ENCODE assay signal across 8 cellular contexts in genomic region chr3:49133226-49133951, GRCh38. TPM values are rescaled to one million over a fixed set of nuclear protein-coding genes. Genes with fewer than 3 reads are reported as not detected.
DNase-seq lines count a peak whose midpoint lies in the region; ATAC-seq and TF ChIP-seq lines count a peak whose summit lies in the region.

No MANE protein-coding gene starts in this region.

- H3K27ac Mint-ChIP-seq in natural killer cell treated with Interleukin-12 subunit alpha and Interleukin-12 subunit beta and Interleukin-15 and Interleukin-18, amount 100 ng/mL, for 72 hours = no peak overlapping the region
- H3K27ac Mint-ChIP-seq in natural killer cell = no peak overlapping the region

- no peak for DNase-seq in natural killer cell treated with Interleukin-12 subunit alpha and Interleukin-12 subunit beta and Interleukin-15 and Interleukin-18, amount 100 ng/mL, for 72 hours (ENCODE audit: low spot score)
- no peak for DNase-seq in natural killer cell
- DNase-seq in OCI-M1 (lab: John Stamatoyannopoulos, UW) = peak; percentile 49
- peak; percentile 82 to 86 (median 85) for DNase-seq in right lobe of liver
- peak; percentile 82 for DNase-seq in superior temporal gyrus (ENCODE audit: extremely low spot score)
- no peak for DNase-seq in activated effector memory CD4-positive, alpha-beta T cell treated with anti-CD3 and anti-CD28 coated beads, Interleukin-2, amount 50 U/mL, for 16 hours
- no peak for DNase-seq in effector CD4-positive, alpha-beta T cell

- H3K36me3 Mint-ChIP-seq in natural killer cell treated with Interleukin-12 subunit alpha and Interleukin-12 subunit beta and Interleukin-15 and Interleukin-18, amount 100 ng/mL, for 72 hours = no peaks in the 10 kb centered on the region
- H3K36me3 Mint-ChIP-seq in natural killer cell = no peaks in the 10 kb centered on the region

- ATAC-seq in natural killer cell treated with Interleukin-12 subunit alpha and Interleukin-12 subunit beta and Interleukin-15 and Interleukin-18, amount 100 ng/mL, for 72 hours = no peak
- ATAC-seq in natural killer cell (no peak), right lobe of liver (peak; percentile 78 to 86 (median 83))

- intact Hi-C loops in natural killer cell (cut with micrococcal nuclease) (no loop called here), right lobe of liver (cut with DNase I) (no loop called here)

- peaks cover 0 to 10% of the 10 kb centered on the region in 2 donors for H3K27me3 Mint-ChIP-seq in natural killer cell treated with Interleukin-12 subunit alpha and Interleukin-12 subunit beta and Interleukin-15 and Interleukin-18, amount 100 ng/mL, for 72 hours
- peaks cover 6 to 20% of the 10 kb centered on the region in 2 donors for H3K27me3 Mint-ChIP-seq in natural killer cell (ENCODE audit: low read depth in 2 of 2)

- peak overlapping the region; percentile 20 for H3K4me3 Mint-ChIP-seq in natural killer cell treated with Interleukin-12 subunit alpha and Interleukin-12 subunit beta and Interleukin-15 and Interleukin-18, amount 100 ng/mL, for 72 hours
- no peak overlapping the region for H3K4me3 Mint-ChIP-seq in natural killer cell

- no peak for TF ChIP-seq POLR2A in right lobe of liver (IDR thresholded peaks at IDR 0.05)

- H3K27ac ChIP-seq in ectodermal cell (ENCODE audit: insufficient read depth, low read depth, low read length, poor library complexity, severe bottlenecking) (no peak overlapping the region), right lobe of liver (peak overlapping the region; percentile 56 to 76 (median 65))

- H3K9me3 ChIP-seq in ectodermal cell (ENCODE audit: control insufficient read depth, low read length) (no peaks in the 10 kb centered on the region), right lobe of liver (no peaks in the 10 kb centered on the region)

- H3K27me3 ChIP-seq in ectodermal cell (ENCODE audit: control insufficient read depth, insufficient read depth, low read length, poor library complexity, severe bottlenecking) (no peaks in the 10 kb centered on the region), right lobe of liver (no peaks in the 10 kb centered on the region)

- H3K4me1 ChIP-seq in ectodermal cell (ENCODE audit: control insufficient read depth, insufficient read depth, low read length) (peaks cover 4% of the 10 kb centered on the region), right lobe of liver (peaks cover 0 to 33% (median 12%) of the 10 kb centered on the region in 4 donors)

- no peaks in the 10 kb centered on the region for H3K4me1 Mint-ChIP-seq in natural killer cell treated with Interleukin-12 subunit alpha and Interleukin-12 subunit beta and Interleukin-15 and Interleukin-18, amount 100 ng/mL, for 72 hours (ENCODE audit: low read depth in 2 of 2)
- peaks cover 0 to 5% of the 10 kb centered on the region in 2 donors for H3K4me1 Mint-ChIP-seq in natural killer cell

- TF ChIP-seq CTCF in natural killer cell (IDR thresholded peaks at IDR 0.05) (no peak), right lobe of liver (IDR thresholded peaks at IDR 0.05) (no peak)

- WGBS in ectodermal cell, 2 experiments = 1% methylated on average over 30 of the region's 30 CpGs
- WGBS in right lobe of liver (ENCODE audit: insufficient coverage, low coverage, low lambda C conversion rate, missing lambda C conversion rate) = 3% methylated on average over 23 of the region's 30 CpGs

- peak overlapping the region; percentile 64 for H3K4me3 ChIP-seq in ectodermal cell (ENCODE audit: insufficient read depth, low read depth, low read length)
- H3K4me3 ChIP-seq in right lobe of liver = peak overlapping the region; percentile 68 to 73 (median 73)

- H3K9me3 Mint-ChIP-seq in natural killer cell treated with Interleukin-12 subunit alpha and Interleukin-12 subunit beta and Interleukin-15 and Interleukin-18, amount 100 ng/mL, for 72 hours = no peaks in the 10 kb centered on the region
- H3K9me3 Mint-ChIP-seq in natural killer cell = no peaks in the 10 kb centered on the region

- no peaks in the 10 kb centered on the region for H3K36me3 ChIP-seq in ectodermal cell (ENCODE audit: control insufficient read depth, insufficient read depth, low read length)
- H3K36me3 ChIP-seq in right lobe of liver = no peaks in the 10 kb centered on the region

RNA-seq across cellular contexts. Expression of gene LAMB2, which starts 0.5 kb away (rescaled TPM):
- total RNA-seq in natural killer cell treated with Interleukin-12 subunit alpha and Interleukin-12 subunit beta and Interleukin-15 and Interleukin-18, amount 100 ng/mL, for 72 hours = not detected
- 1 to 10 TPM in 2 of 3 donors, under 1 TPM in 1; 0.75 to 1.7 (median 1.2) TPM for total RNA-seq in natural killer cell
- 163 TPM for polyA plus RNA-seq in ectodermal cell (2013, experiment 1 of 4)
- 198 TPM for polyA plus RNA-seq in ectodermal cell (2013, experiment 2 of 4)
- polyA plus RNA-seq in ectodermal cell (2013, experiment 3 of 4) = 153 TPM
- polyA plus RNA-seq in ectodermal cell (2013, experiment 4 of 4) = 201 TPM
- total RNA-seq in right lobe of liver = 100 to 1,000 TPM; 129 to 192 (median 163) TPM

RNA-seq across cellular contexts. Expression of gene USP19, which starts 12.8 kb away (rescaled TPM):
- total RNA-seq in natural killer cell treated with Interleukin-12 subunit alpha and Interleukin-12 subunit beta and Interleukin-15 and Interleukin-18, amount 100 ng/mL, for 72 hours = 10 to 100 TPM; 54.4 to 65.0 TPM
- 10 to 100 TPM; 68.6 to 71.5 (median 68.6) TPM for total RNA-seq in natural killer cell
- 43.7 TPM for polyA plus RNA-seq in ectodermal cell (2013, experiment 1 of 4)
- polyA plus RNA-seq in ectodermal cell (2013, experiment 2 of 4) = 51.0 TPM
- 37.4 TPM for polyA plus RNA-seq in ectodermal cell (2013, experiment 3 of 4)
- 44.2 TPM for polyA plus RNA-seq in ectodermal cell (2013, experiment 4 of 4)
- 10 to 100 TPM; 28.0 to 39.0 (median 34.1) TPM for total RNA-seq in right lobe of liver

RNA-seq across cellular contexts. Expression of gene QARS1, which starts 28.8 kb away (rescaled TPM):
- 100 to 1,000 TPM; 207 to 261 TPM for total RNA-seq in natural killer cell treated with Interleukin-12 subunit alpha and Interleukin-12 subunit beta and Interleukin-15 and Interleukin-18, amount 100 ng/mL, for 72 hours
- 100 to 1,000 TPM; 250 to 280 (median 258) TPM for total RNA-seq in natural killer cell
- polyA plus RNA-seq in ectodermal cell (2013, experiment 1 of 4) = 396 TPM
- 440 TPM for polyA plus RNA-seq in ectodermal cell (2013, experiment 2 of 4)
- 317 TPM for polyA plus RNA-seq in ectodermal cell (2013, experiment 3 of 4)
- polyA plus RNA-seq in ectodermal cell (2013, experiment 4 of 4) = 350 TPM
- total RNA-seq in right lobe of liver = 100 to 1,000 TPM in 2 of 6 experiments, 10 to 100 TPM in 4; 81.5 to 148 (median 93.5) TPM

RNA-seq across cellular contexts. Expression of gene CCDC71, which starts 32.7 kb away (rescaled TPM):
- 10 to 100 TPM; 21.0 to 24.7 TPM for total RNA-seq in natural killer cell treated with Interleukin-12 subunit alpha and Interleukin-12 subunit beta and Interleukin-15 and Interleukin-18, amount 100 ng/mL, for 72 hours
- total RNA-seq in natural killer cell = 10 to 100 TPM; 13.8 to 20.6 (median 15.6) TPM
- 25.1 TPM for polyA plus RNA-seq in ectodermal cell (2013, experiment 1 of 4)
- 28.0 TPM for polyA plus RNA-seq in ectodermal cell (2013, experiment 2 of 4)
- polyA plus RNA-seq in ectodermal cell (2013, experiment 3 of 4) = 24.1 TPM
- 25.1 TPM for polyA plus RNA-seq in ectodermal cell (2013, experiment 4 of 4)
- total RNA-seq in right lobe of liver = 10 to 100 TPM in 2 of 6 experiments, 1 to 10 TPM in 4; 8.0 to 18.9 (median 8.6) TPM

RNA-seq across cellular contexts. Expression of gene KLHDC8B, which starts 38.0 kb away (rescaled TPM):
- 1 to 10 TPM; 1.3 to 3.1 TPM for total RNA-seq in natural killer cell treated with Interleukin-12 subunit alpha and Interleukin-12 subunit beta and Interleukin-15 and Interleukin-18, amount 100 ng/mL, for 72 hours
- total RNA-seq in natural killer cell (1 to 10 TPM; 2.4 to 7.0 (median 3.5) TPM), right lobe of liver (10 to 100 TPM; 10.4 to 15.2 (median 11.5) TPM)
- 72.6 TPM for polyA plus RNA-seq in ectodermal cell (2013, experiment 1 of 4)
- polyA plus RNA-seq in ectodermal cell (2013, experiment 2 of 4) = 82.1 TPM
- polyA plus RNA-seq in ectodermal cell (2013, experiment 3 of 4) = 66.8 TPM
- 72.7 TPM for polyA plus RNA-seq in ectodermal cell (2013, experiment 4 of 4)

Comparison
In these comparisons a context has a peak if more than half of its experiments do, and no peak if none do; other contexts are left out.
1. ATAC-seq: peak in right lobe of liver (4 of 4); none in natural killer cell treated with Interleukin-12 subunit alpha and Interleukin-12 subunit beta and Interleukin-15 and Interleukin-18, amount 100 ng/mL, for 72 hours (0 of 2) and natural killer cell (0 of 3).
2. DNase-seq: peak in OCI-M1 (single experiment), right lobe of liver (3 of 3) and superior temporal gyrus (single experiment); none in natural killer cell treated with Interleukin-12 subunit alpha and Interleukin-12 subunit beta and Interleukin-15 and Interleukin-18, amount 100 ng/mL, for 72 hours (single experiment), natural killer cell (single experiment), activated effector memory CD4-positive, alpha-beta T cell treated with anti-CD3 and anti-CD28 coated beads, Interleukin-2, amount 50 U/mL, for 16 hours (single experiment) and effector CD4-positive, alpha-beta T cell (single experiment).
3. RNA of gene LAMB2, which starts 0.5 kb away (total RNA-seq): 129 to 192 TPM in right lobe of liver; 0.75 to 1.7 TPM in natural killer cell and not detected in natural killer cell treated with Interleukin-12 subunit alpha and Interleukin-12 subunit beta and Interleukin-15 and Interleukin-18, amount 100 ng/mL, for 72 hours; every median in the first group is over 10 times any median in the second.